In genomic region chr16:18926189-18926865, GRCh38 we compare ENCODE assay signal across 8 cellular contexts. TPM values are rescaled to one million over a fixed set of nuclear protein-coding genes. Genes with fewer than 3 reads are reported as not detected.
DNase-seq lines count a peak whose midpoint lies in the region; ATAC-seq and TF ChIP-seq lines count a peak whose summit lies in the region.
"Not testable (repeated sequence)": the region's sequence is repeated elsewhere in the genome, so short reads cannot be mapped to it uniquely, and the experiment has no call there.

Gene SMG1 (minus strand): TSS chr16:18926408. CDS start chr16:18926041, 367 bp downstream.

- DNase-seq in GM12865 (ENCODE audit: low read depth) (peak; percentile 98), NCI-H128 (lab: John Stamatoyannopoulos, UW; ENCODE audit: unreplicated experiment) (peak; percentile 57), head of caudate nucleus (peak; percentile 76 to 96 (median 92)), osteocyte (ENCODE audit: extremely low spot score, unreplicated experiment) (peak; percentile 98), thoracic aorta (ENCODE audit: low spot score) (peak; percentile 79)
- peak; percentile 98 for DNase-seq in activated naive CD8-positive, alpha-beta T cell treated with anti-CD3 and anti-CD28 coated beads, Interleukin-2, amount 10 ng/mL, durations not matched to agents 7 days and 5 days

- peak; percentile 87 for ATAC-seq in HG02759 (IDR thresholded peaks at IDR 0.05; ENCODE audit: unreplicated experiment)
- ATAC-seq in activated naive CD8-positive, alpha-beta T cell treated with anti-CD3 and anti-CD28 coated beads, Interleukin-2, amount 10 ng/mL, durations not matched to agents 7 days and 5 days (ENCODE audit: low read depth), result peak; percentile 75
- ATAC-seq in thoracic aorta (ENCODE audit: insufficient number of reproducible peaks, low FRiP score, low read depth), result peak; percentile 99

- H3K36me3 Mint-ChIP-seq in activated naive CD8-positive, alpha-beta T cell treated with anti-CD3 and anti-CD28 coated beads, Interleukin-2, amount 10 ng/mL, durations not matched to agents 7 days and 5 days; osteocyte (ENCODE audit: unreplicated experiment): not testable (repeated sequence)

- H3K9me2 ChIP-seq in SU-DHL-6 (replicated peaks; ENCODE audit: insufficient read depth, low read length), result not testable (repeated sequence)

- intact Hi-C loops in head of caudate nucleus (cut with DNase I), result loop anchor here (5.0 to 10.0 kb wide), 2 partner anchors 124 to 138 kb away; partner anchors contain the start of genes ARL6IP1 and COQ7

- H3K4me3 ChIP-seq in GM12865 (ENCODE audit: low read depth, low read length), result peak within 1 kb of the TSS; percentile 82
- H3K4me3 ChIP-seq in SU-DHL-6 (ENCODE audit: insufficient read depth, low read length, poor library complexity, severe bottlenecking), result peak within 1 kb of the TSS; percentile 78
- peak within 1 kb of the TSS; percentile 98 for H3K4me3 ChIP-seq in thoracic aorta

- POLR2A ChIA-PET in activated naive CD8-positive, alpha-beta T cell treated with anti-CD3 and anti-CD28 coated beads, Interleukin-2, amount 10 ng/mL, durations not matched to agents 7 days and 5 days (lab: Charles Lee), result interaction anchor here (0.8 to 1.8 kb wide), 3 partner anchors 124 to 141 kb away, joined by 4 to 9 read pairs (median 9); partner anchors contain the start of genes ARL6IP1, COQ7 and RPS15A

- H3K9ac ChIP-seq in SU-DHL-6 (ENCODE audit: low read length), result peak within 1 kb of the TSS; percentile 71

- TF ChIP-seq CTCF in GM12865 (IDR thresholded peaks at IDR 0.05; ENCODE audit: insufficient read depth, low read depth, low read length, missing control alignments); SU-DHL-6 (IDR thresholded peaks at IDR 0.05; ENCODE audit: insufficient read depth, low read length, poor library complexity, severe bottlenecking); osteocyte (IDR thresholded peaks at IDR 0.05); thoracic aorta (IDR thresholded peaks at IDR 0.05): not testable (repeated sequence)

- not testable (repeated sequence) for H3K9me3 ChIP-seq in SU-DHL-6 (ENCODE audit: insufficient read depth, low read length); thoracic aorta

- peak within 1 kb of the TSS; percentile 75 for H2AFZ ChIP-seq in SU-DHL-6 (ENCODE audit: low read depth, low read length, severe bottlenecking)

- H3K4me1 Mint-ChIP-seq in activated naive CD8-positive, alpha-beta T cell treated with anti-CD3 and anti-CD28 coated beads, Interleukin-2, amount 10 ng/mL, durations not matched to agents 7 days and 5 days, result peaks cover 19% of the 10 kb centered on the region
- peaks cover 30% of the 10 kb centered on the region for H3K4me1 Mint-ChIP-seq in osteocyte (ENCODE audit: unreplicated experiment)

- H3K27ac ChIP-seq in SU-DHL-6 (ENCODE audit: low read depth, low read length) (peak within 1 kb of the TSS; percentile 72), thoracic aorta (peak within 1 kb of the TSS; percentile 93 to 98)

- H3K4me1 ChIP-seq in thoracic aorta (ENCODE audit: control insufficient read depth in 1 of 2, low read depth in 2 of 2), result peaks cover 24 to 25% of the 10 kb centered on the region in 2 donors

- not testable (repeated sequence) for H3K9me3 Mint-ChIP-seq in activated naive CD8-positive, alpha-beta T cell treated with anti-CD3 and anti-CD28 coated beads, Interleukin-2, amount 10 ng/mL, durations not matched to agents 7 days and 5 days; osteocyte (ENCODE audit: unreplicated experiment)

- not testable (repeated sequence) for H3K27me3 ChIP-seq in SU-DHL-6 (ENCODE audit: low read length); thoracic aorta (replicated peaks; ENCODE audit: insufficient read depth)

- not testable (repeated sequence) for H4K20me1 ChIP-seq in SU-DHL-6 (ENCODE audit: low read depth, low read length)

- H3K36me3 ChIP-seq in SU-DHL-6 (ENCODE audit: low read length); thoracic aorta: not testable (repeated sequence)

- peak within 1 kb of the TSS; percentile 96 for H3K4me3 Mint-ChIP-seq in activated naive CD8-positive, alpha-beta T cell treated with anti-CD3 and anti-CD28 coated beads, Interleukin-2, amount 10 ng/mL, durations not matched to agents 7 days and 5 days
- H3K4me3 Mint-ChIP-seq in osteocyte (ENCODE audit: unreplicated experiment), result peak within 1 kb of the TSS; percentile 91

- peak within 1 kb of the TSS; percentile 92 for H3K27ac Mint-ChIP-seq in activated naive CD8-positive, alpha-beta T cell treated with anti-CD3 and anti-CD28 coated beads, Interleukin-2, amount 10 ng/mL, durations not matched to agents 7 days and 5 days
- peak within 1 kb of the TSS; percentile 91 for H3K27ac Mint-ChIP-seq in osteocyte (ENCODE audit: unreplicated experiment)

- H3K4me2 ChIP-seq in SU-DHL-6 (ENCODE audit: low read depth, low read length, poor library complexity, severe bottlenecking), result peak within 1 kb of the TSS; percentile 89

- H3F3A ChIP-seq in SU-DHL-6 (ENCODE audit: insufficient read depth), result not testable (repeated sequence)

- peaks cover 39% of the 10 kb centered on the region for H3K79me2 ChIP-seq in SU-DHL-6 (ENCODE audit: insufficient read depth, low read length)

- not testable (repeated sequence) for H3K27me3 Mint-ChIP-seq in activated naive CD8-positive, alpha-beta T cell treated with anti-CD3 and anti-CD28 coated beads, Interleukin-2, amount 10 ng/mL, durations not matched to agents 7 days and 5 days; osteocyte (ENCODE audit: unreplicated experiment)

RNA-seq across cellular contexts. Expression of gene SMG1, which starts in this region (rescaled TPM):
- total RNA-seq in activated naive CD8-positive, alpha-beta T cell treated with anti-CD3 and anti-CD28 coated beads, Interleukin-2, amount 10 ng/mL, durations not matched to agents 7 days and 5 days, result 100 to 1,000 TPM; 130 to 132 TPM
- total RNA-seq in osteocyte (77.9 and 89.6 TPM in 2 replicates), thoracic aorta (100 to 1,000 TPM in 1 of 2 donors, 10 to 100 TPM in 1; 69.2 to 142 TPM)

Comparison
In these comparisons a context has a peak if more than half of its experiments do, and no peak if none do; other contexts are left out.
1. Peak in every context shown above with its lines: DNase-seq, ATAC-seq, H3K4me3 ChIP-seq and H3K27ac ChIP-seq.